1 cellular context compared by ENCODE assay signal in the genomic region with DNA sequence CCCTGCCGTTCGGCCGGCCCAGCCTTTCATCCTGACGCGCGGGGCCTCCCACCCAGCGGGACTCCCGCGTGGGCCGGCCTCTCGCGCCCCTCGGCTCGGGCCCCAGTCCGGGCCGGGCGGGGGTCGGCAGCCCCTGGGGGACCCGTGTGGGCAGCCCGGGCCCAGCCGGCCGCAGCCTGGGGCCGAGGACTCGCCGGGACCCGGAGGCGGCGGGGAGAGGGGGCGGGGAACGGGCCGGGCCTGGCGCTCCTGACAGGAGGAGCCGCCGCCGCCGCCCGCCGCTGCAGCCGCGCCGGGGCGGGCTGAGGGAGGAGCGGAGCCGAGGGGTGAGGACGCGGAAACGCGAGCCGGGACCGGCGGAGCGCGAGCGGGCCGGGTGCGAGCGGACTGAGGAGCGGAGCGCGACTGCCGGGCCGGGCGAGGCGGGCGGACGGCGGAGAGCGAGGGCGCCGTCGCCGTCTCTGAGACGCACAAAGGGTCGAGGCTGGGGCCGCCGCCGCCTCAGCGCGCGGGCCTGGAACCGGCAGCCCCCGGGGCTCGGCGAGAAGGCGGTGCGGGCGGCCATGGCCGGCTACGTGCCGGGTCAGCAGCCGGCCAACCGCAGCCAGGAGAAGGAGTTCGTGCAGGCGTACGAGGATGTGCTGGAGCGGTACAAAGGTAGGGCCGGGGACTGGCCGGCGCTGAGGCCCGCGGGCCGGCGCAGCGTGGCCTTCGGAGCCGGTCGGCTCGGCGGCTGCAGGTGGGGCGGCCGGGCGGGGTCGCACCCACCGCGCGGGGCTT.
TF ChIP-seq lines count a peak whose summit lies in the region.

No MANE protein-coding gene starts in this region.

TF ChIP-seq in HepG2, 621 proteins besides CTCF, POLR2A, EP300 and RAD21 (continued from another document):
- TF ChIP-seq ZNF33A (CRISPR knock-in tag; IDR thresholded peaks at IDR 0.05; ENCODE audit: borderline replicate concordance) (no peak), BRD4 (CRISPR knock-in tag; IDR thresholded peaks at IDR 0.05) (0 out of 2 replicates have a peak, but pooled peaks have one; percentile 13), FOXO1 (CRISPR knock-in tag; IDR thresholded peaks at IDR 0.05) (no peak), RXRB (CRISPR knock-in tag; IDR thresholded peaks at IDR 0.05; ENCODE audit: borderline replicate concordance) (no peak)
- TF ChIP-seq, protein P1, sequence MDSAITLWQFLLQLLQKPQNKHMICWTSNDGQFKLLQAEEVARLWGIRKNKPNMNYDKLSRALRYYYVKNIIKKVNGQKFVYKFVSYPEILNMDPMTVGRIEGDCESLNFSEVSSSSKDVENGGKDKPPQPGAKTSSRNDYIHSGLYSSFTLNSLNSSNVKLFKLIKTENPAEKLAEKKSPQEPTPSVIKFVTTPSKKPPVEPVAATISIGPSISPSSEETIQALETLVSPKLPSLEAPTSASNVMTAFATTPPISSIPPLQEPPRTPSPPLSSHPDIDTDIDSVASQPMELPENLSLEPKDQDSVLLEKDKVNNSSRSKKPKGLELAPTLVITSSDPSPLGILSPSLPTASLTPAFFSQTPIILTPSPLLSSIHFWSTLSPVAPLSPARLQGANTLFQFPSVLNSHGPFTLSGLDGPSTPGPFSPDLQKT (CRISPR knock-in tag; IDR thresholded peaks at IDR 0.05; ENCODE audit: borderline replicate concordance) = no peak
- TF ChIP-seq, protein P2, sequence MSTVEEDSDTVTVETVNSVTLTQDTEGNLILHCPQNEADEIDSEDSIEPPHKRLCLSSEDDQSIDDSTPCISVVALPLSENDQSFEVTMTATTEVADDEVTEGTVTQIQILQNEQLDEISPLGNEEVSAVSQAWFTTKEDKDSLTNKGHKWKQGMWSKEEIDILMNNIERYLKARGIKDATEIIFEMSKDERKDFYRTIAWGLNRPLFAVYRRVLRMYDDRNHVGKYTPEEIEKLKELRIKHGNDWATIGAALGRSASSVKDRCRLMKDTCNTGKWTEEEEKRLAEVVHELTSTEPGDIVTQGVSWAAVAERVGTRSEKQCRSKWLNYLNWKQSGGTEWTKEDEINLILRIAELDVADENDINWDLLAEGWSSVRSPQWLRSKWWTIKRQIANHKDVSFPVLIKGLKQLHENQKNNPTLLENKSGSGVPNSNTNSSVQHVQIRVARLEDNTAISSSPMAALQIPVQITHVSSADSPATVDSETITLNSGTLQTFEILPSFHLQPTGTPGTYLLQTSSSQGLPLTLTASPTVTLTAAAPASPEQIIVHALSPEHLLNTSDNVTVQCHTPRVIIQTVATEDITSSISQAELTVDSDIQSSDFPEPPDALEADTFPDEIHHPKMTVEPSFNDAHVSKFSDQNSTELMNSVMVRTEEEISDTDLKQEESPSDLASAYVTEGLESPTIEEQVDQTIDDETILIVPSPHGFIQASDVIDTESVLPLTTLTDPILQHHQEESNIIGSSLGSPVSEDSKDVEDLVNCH (CRISPR knock-in tag; IDR thresholded peaks at IDR 0.05) = no peak
